8 cellular contexts compared by ENCODE assay signal in genomic region chr4:173334085-173334890, GRCh38. TPM values are rescaled to one million over a fixed set of nuclear protein-coding genes. Genes with fewer than 3 reads are reported as not detected.
DNase-seq lines count a peak whose midpoint lies in the region; ATAC-seq and TF ChIP-seq lines count a peak whose summit lies in the region.

Gene HMGB2, minus strand, starts transcription at chr4:173334358. Its CDS starts 709 bp downstream, at chr4:173333649.

- no peaks in the 10 kb centered on the region for H3K9me3 ChIP-seq in Peyer's patch
- H3K9me3 ChIP-seq in esophagus (ENCODE audit: control insufficient read depth in 2 of 2, insufficient read depth in 1 of 2, low read depth in 1 of 2, low read length in 1 of 2), result no peaks in the 10 kb centered on the region
- no peaks in the 10 kb centered on the region for H3K9me3 ChIP-seq in mucosa of stomach (ENCODE audit: control insufficient read depth, low read length)

- DNase-seq in DMS53 treated with DMSO at 0.1 percent for 48 hours (lab: John Stamatoyannopoulos, UW; ENCODE audit: unreplicated experiment), result peak; percentile 94
- peak; percentile 100 for DNase-seq in Peyer's patch
- peak; percentile 99 to 100 for DNase-seq in activated T-cell treated with anti-CD3 and anti-CD28 coated beads, Interleukin-2, amount 50 U/mL, for 48 hours
- DNase-seq in stimulated activated CD8-positive, alpha-beta memory T cell treated with anti-CD3 and anti-CD28 coated beads, Interleukin-7, amount 100 ng/mL, for 1 hour (ENCODE audit: low read depth in 2 of 2), result peak; percentile 96 to 100

- H3K27ac ChIP-seq in KMS-11, result peak within 1 kb of the TSS; percentile 97
- H3K27ac ChIP-seq in Peyer's patch, result peak within 1 kb of the TSS; percentile 94 to 99 (median 98)
- peak within 1 kb of the TSS; percentile 94 to 100 for H3K27ac ChIP-seq in esophagus (ENCODE audit: low read depth in 2 of 2, low read length in 1 of 2)

- ATAC-seq in GM21737 (IDR thresholded peaks at IDR 0.05; ENCODE audit: unreplicated experiment), result peak; percentile 92

- H3K9ac ChIP-seq in KMS-11 (peak within 1 kb of the TSS; percentile 100), mucosa of stomach (ENCODE audit: low read length) (peak within 1 kb of the TSS; percentile 99)

- H3K27me3 ChIP-seq in KMS-11 (ENCODE audit: insufficient read depth, low read depth), result no peaks in the 10 kb centered on the region
- no peaks in the 10 kb centered on the region for H3K27me3 ChIP-seq in Peyer's patch
- no peaks in the 10 kb centered on the region for H3K27me3 ChIP-seq in esophagus (ENCODE audit: control insufficient read depth in 1 of 2, insufficient read depth in 2 of 2, low read length in 2 of 2)
- H3K27me3 ChIP-seq in mucosa of stomach (ENCODE audit: control insufficient read depth, insufficient read depth, low read length), result no peaks in the 10 kb centered on the region

- 0% methylated on average over 61 of the region's 61 CpGs for WGBS in esophagus, 2 donors

- H3K4me1 ChIP-seq in KMS-11 (ENCODE audit: low read depth, poor library complexity, severe bottlenecking) (peaks cover 51% of the 10 kb centered on the region), Peyer's patch (peaks cover 0 to 22% (median 0%) of the 10 kb centered on the region in 4 donors), esophagus (ENCODE audit: control insufficient read depth in 2 of 2, insufficient read depth in 2 of 2, low read length in 1 of 2) (no peaks in the 10 kb centered on the region), mucosa of stomach (ENCODE audit: control insufficient read depth, insufficient read depth, low read length) (peaks cover 6% of the 10 kb centered on the region)

- TF ChIP-seq CTCF in KMS-11 (conservative IDR thresholded peaks at IDR 0.05; ENCODE audit: low read depth, low read length) (no peak), Peyer's patch (IDR thresholded peaks at IDR 0.05) (peak in 1 of 6 experiments; percentile 0)

- peaks cover 13% of the 10 kb centered on the region; the same call in 1 of the 2 replicates for H4K20me1 ChIP-seq in KMS-11 (ENCODE audit: insufficient read depth)

- peak within 1 kb of the TSS; percentile 53 for H2AFZ ChIP-seq in KMS-11 (ENCODE audit: low read depth)

- H3K79me2 ChIP-seq in KMS-11 (ENCODE audit: insufficient read depth, low read depth), result peaks cover 59% of the 10 kb centered on the region

- TF ChIP-seq POLR2A in Peyer's patch (IDR thresholded peaks at IDR 0.05), result peak; percentile 96 to 99

- peak within 1 kb of the TSS; percentile 80 for H3K4me2 ChIP-seq in KMS-11

- H3K4me3 ChIP-seq in KMS-11 (IDR thresholded peaks at IDR 0.05; ENCODE audit: insufficient read depth, low read depth, low read length) (no peak within 1 kb of the TSS), Peyer's patch (peak within 1 kb of the TSS; percentile 68 to 98 (median 86)), esophagus (ENCODE audit: low read depth in 1 of 2, low read length in 2 of 2) (peak within 1 kb of the TSS; percentile 70 to 100), mucosa of stomach (ENCODE audit: low read length) (peak within 1 kb of the TSS; percentile 92)

- H3K36me3 ChIP-seq in KMS-11 (ENCODE audit: insufficient read depth), result peaks cover 18% of the 10 kb centered on the region
- peaks cover 0 to 18% (median 0%) of the 10 kb centered on the region in 3 donors for H3K36me3 ChIP-seq in Peyer's patch
- H3K36me3 ChIP-seq in esophagus (ENCODE audit: control insufficient read depth in 2 of 2, insufficient read depth in 2 of 2, low read length in 1 of 2), result no peaks in the 10 kb centered on the region
- H3K36me3 ChIP-seq in mucosa of stomach (ENCODE audit: control insufficient read depth, insufficient read depth, low read length), result no peaks in the 10 kb centered on the region

RNA-seq across cellular contexts. Expression of gene HMGB2, which starts in this region (rescaled TPM):
- 100 to 1,000 TPM in 1 of 4 donors, 10 to 100 TPM in 3; 30.4 to 112 (median 34.6) TPM for total RNA-seq in Peyer's patch
- 100 to 1,000 TPM; 156 to 240 TPM for polyA plus RNA-seq in esophagus
